ENCODE assay signal across 1 cellular context in genomic region chr17:46764709-46765401, GRCh38.
A peak's percentile ranks its signal among the peaks of the same experiment; 100 is the strongest.
TF ChIP-seq lines count a peak whose summit lies in the region.

No MANE protein-coding gene starts in this region.

TF ChIP-seq in K562, 482 proteins besides CTCF, POLR2A, EP300 and RAD21 (continued from another document and continues in another):
- TF ChIP-seq, protein P1, sequence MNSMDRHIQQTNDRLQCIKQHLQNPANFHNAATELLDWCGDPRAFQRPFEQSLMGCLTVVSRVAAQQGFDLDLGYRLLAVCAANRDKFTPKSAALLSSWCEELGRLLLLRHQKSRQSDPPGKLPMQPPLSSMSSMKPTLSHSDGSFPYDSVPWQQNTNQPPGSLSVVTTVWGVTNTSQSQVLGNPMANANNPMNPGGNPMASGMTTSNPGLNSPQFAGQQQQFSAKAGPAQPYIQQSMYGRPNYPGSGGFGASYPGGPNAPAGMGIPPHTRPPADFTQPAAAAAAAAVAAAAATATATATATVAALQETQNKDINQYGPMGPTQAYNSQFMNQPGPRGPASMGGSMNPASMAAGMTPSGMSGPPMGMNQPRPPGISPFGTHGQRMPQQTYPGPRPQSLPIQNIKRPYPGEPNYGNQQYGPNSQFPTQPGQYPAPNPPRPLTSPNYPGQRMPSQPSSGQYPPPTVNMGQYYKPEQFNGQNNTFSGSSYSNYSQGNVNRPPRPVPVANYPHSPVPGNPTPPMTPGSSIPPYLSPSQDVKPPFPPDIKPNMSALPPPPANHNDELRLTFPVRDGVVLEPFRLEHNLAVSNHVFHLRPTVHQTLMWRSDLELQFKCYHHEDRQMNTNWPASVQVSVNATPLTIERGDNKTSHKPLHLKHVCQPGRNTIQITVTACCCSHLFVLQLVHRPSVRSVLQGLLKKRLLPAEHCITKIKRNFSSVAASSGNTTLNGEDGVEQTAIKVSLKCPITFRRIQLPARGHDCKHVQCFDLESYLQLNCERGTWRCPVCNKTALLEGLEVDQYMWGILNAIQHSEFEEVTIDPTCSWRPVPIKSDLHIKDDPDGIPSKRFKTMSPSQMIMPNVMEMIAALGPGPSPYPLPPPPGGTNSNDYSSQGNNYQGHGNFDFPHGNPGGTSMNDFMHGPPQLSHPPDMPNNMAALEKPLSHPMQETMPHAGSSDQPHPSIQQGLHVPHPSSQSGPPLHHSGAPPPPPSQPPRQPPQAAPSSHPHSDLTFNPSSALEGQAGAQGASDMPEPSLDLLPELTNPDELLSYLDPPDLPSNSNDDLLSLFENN (IDR thresholded peaks at IDR 0.05; ENCODE audit: low read depth in 2 of 2, low read length in 2 of 2), result no peak
- TF ChIP-seq, protein P2, sequence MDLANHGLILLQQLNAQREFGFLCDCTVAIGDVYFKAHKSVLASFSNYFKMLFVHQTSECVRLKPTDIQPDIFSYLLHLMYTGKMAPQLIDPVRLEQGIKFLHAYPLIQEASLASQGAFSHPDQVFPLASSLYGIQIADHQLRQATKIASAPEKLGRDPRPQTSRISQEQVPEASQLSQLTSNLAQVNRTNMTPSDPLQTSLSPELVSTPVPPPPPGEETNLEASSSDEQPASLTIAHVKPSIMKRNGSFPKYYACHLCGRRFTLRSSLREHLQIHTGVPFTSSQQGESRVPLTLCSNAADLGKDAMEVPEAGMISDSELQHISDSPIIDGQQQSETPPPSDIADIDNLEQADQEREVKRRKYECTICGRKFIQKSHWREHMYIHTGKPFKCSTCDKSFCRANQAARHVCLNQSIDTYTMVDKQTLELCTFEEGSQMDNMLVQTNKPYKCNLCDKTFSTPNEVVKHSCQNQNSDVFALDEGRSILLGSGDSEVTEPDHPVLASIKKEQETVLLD (IDR thresholded peaks at IDR 0.05), result no peak
- TF ChIP-seq PBX2 (CRISPR knock-in tag; IDR thresholded peaks at IDR 0.05; ENCODE audit: low read depth), result no peak
- no peak for TF ChIP-seq PBX2 (tag; conservative IDR thresholded peaks at IDR 0.05; ENCODE audit: low read depth)
- no peak for TF ChIP-seq ZNF785 (CRISPR knock-in tag; IDR thresholded peaks at IDR 0.05)
- TF ChIP-seq ZFPM2 (CRISPR knock-in tag; IDR thresholded peaks at IDR 0.05), result no peak
- TF ChIP-seq, protein P3, sequence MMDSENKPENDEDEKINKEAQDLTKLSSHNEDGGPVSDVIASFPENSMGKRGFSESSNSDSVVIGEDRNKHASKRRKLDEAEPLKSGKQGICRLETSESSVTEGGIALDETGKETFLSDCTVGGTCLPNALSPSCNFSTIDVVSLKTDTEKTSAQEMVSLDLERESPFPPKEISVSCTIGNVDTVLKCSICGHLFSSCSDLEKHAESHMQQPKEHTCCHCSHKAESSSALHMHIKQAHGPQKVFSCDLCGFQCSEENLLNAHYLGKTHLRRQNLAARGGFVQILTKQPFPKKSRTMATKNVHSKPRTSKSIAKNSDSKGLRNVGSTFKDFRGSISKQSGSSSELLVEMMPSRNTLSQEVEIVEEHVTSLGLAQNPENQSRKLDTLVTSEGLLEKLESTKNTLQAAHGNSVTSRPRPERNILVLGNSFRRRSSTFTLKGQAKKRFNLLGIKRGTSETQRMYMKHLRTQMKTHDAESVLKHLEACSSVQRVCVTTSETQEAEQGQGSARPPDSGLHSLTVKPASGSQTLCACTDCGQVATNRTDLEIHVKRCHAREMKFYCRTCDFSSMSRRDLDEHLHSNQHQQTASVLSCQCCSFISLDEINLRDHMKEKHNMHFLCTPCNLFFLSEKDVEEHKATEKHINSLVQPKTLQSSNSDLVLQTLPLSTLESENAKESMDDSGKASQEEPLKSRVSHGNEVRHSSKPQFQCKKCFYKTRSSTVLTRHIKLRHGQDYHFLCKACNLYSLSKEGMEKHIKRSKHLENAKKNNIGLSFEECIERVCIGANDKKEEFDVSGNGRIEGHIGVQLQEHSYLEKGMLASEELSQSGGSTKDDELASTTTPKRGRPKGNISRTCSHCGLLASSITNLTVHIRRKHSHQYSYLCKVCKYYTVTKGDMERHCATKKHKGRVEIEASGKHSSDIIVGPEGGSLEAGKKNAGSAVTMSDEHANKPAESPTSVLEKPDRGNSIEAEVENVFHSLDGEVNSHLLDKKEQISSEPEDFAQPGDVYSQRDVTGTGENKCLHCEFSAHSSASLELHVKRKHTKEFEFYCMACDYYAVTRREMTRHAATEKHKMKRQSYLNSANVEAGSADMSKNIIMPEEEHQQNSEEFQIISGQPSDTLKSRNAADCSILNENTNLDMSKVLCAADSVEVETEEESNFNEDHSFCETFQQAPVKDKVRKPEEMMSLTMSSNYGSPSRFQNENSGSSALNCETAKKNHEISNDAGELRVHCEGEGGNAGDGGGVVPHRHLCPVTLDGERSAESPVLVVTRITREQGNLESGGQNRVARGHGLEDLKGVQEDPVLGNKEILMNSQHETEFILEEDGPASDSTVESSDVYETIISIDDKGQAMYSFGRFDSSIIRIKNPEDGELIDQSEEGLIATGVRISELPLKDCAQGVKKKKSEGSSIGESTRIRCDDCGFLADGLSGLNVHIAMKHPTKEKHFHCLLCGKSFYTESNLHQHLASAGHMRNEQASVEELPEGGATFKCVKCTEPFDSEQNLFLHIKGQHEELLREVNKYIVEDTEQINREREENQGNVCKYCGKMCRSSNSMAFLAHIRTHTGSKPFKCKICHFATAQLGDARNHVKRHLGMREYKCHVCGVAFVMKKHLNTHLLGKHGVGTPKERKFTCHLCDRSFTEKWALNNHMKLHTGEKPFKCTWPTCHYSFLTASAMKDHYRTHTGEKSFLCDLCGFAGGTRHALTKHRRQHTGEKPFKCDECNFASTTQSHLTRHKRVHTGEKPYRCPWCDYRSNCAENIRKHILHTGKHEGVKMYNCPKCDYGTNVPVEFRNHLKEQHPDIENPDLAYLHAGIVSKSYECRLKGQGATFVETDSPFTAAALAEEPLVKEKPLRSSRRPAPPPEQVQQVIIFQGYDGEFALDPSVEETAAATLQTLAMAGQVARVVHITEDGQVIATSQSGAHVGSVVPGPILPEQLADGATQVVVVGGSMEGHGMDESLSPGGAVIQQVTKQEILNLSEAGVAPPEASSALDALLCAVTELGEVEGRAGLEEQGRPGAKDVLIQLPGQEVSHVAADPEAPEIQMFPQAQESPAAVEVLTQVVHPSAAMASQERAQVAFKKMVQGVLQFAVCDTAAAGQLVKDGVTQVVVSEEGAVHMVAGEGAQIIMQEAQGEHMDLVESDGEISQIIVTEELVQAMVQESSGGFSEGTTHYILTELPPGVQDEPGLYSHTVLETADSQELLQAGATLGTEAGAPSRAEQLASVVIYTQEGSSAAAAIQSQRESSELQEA (IDR thresholded peaks at IDR 0.05; ENCODE audit: low read depth), result no peak
- no peak for TF ChIP-seq TARDBP (IDR thresholded peaks at IDR 0.05)
- no peak for TF ChIP-seq ZNF551 (CRISPR knock-in tag; IDR thresholded peaks at IDR 0.05)
- no peak for TF ChIP-seq IRF2 (CRISPR knock-in tag; IDR thresholded peaks at IDR 0.05)
- no peak for TF ChIP-seq PPARD (CRISPR knock-in tag; IDR thresholded peaks at IDR 0.05)
- TF ChIP-seq GATAD2B (IDR thresholded peaks at IDR 0.05; ENCODE audit: borderline replicate concordance), result no peak
- TF ChIP-seq RFX1 (IDR thresholded peaks at IDR 0.05), result no peak
- no peak for TF ChIP-seq ZNF445 (CRISPR knock-in tag; IDR thresholded peaks at IDR 0.05; ENCODE audit: low read depth)
- no peak for TF ChIP-seq FOXA3 (CRISPR knock-in tag; conservative IDR thresholded peaks at IDR 0.05 in 1 of 2, IDR thresholded peaks at IDR 0.05 in 1 of 2)
- TF ChIP-seq TCFL5 (CRISPR knock-in tag; conservative IDR thresholded peaks at IDR 0.05), result no peak
- TF ChIP-seq, protein P4, sequence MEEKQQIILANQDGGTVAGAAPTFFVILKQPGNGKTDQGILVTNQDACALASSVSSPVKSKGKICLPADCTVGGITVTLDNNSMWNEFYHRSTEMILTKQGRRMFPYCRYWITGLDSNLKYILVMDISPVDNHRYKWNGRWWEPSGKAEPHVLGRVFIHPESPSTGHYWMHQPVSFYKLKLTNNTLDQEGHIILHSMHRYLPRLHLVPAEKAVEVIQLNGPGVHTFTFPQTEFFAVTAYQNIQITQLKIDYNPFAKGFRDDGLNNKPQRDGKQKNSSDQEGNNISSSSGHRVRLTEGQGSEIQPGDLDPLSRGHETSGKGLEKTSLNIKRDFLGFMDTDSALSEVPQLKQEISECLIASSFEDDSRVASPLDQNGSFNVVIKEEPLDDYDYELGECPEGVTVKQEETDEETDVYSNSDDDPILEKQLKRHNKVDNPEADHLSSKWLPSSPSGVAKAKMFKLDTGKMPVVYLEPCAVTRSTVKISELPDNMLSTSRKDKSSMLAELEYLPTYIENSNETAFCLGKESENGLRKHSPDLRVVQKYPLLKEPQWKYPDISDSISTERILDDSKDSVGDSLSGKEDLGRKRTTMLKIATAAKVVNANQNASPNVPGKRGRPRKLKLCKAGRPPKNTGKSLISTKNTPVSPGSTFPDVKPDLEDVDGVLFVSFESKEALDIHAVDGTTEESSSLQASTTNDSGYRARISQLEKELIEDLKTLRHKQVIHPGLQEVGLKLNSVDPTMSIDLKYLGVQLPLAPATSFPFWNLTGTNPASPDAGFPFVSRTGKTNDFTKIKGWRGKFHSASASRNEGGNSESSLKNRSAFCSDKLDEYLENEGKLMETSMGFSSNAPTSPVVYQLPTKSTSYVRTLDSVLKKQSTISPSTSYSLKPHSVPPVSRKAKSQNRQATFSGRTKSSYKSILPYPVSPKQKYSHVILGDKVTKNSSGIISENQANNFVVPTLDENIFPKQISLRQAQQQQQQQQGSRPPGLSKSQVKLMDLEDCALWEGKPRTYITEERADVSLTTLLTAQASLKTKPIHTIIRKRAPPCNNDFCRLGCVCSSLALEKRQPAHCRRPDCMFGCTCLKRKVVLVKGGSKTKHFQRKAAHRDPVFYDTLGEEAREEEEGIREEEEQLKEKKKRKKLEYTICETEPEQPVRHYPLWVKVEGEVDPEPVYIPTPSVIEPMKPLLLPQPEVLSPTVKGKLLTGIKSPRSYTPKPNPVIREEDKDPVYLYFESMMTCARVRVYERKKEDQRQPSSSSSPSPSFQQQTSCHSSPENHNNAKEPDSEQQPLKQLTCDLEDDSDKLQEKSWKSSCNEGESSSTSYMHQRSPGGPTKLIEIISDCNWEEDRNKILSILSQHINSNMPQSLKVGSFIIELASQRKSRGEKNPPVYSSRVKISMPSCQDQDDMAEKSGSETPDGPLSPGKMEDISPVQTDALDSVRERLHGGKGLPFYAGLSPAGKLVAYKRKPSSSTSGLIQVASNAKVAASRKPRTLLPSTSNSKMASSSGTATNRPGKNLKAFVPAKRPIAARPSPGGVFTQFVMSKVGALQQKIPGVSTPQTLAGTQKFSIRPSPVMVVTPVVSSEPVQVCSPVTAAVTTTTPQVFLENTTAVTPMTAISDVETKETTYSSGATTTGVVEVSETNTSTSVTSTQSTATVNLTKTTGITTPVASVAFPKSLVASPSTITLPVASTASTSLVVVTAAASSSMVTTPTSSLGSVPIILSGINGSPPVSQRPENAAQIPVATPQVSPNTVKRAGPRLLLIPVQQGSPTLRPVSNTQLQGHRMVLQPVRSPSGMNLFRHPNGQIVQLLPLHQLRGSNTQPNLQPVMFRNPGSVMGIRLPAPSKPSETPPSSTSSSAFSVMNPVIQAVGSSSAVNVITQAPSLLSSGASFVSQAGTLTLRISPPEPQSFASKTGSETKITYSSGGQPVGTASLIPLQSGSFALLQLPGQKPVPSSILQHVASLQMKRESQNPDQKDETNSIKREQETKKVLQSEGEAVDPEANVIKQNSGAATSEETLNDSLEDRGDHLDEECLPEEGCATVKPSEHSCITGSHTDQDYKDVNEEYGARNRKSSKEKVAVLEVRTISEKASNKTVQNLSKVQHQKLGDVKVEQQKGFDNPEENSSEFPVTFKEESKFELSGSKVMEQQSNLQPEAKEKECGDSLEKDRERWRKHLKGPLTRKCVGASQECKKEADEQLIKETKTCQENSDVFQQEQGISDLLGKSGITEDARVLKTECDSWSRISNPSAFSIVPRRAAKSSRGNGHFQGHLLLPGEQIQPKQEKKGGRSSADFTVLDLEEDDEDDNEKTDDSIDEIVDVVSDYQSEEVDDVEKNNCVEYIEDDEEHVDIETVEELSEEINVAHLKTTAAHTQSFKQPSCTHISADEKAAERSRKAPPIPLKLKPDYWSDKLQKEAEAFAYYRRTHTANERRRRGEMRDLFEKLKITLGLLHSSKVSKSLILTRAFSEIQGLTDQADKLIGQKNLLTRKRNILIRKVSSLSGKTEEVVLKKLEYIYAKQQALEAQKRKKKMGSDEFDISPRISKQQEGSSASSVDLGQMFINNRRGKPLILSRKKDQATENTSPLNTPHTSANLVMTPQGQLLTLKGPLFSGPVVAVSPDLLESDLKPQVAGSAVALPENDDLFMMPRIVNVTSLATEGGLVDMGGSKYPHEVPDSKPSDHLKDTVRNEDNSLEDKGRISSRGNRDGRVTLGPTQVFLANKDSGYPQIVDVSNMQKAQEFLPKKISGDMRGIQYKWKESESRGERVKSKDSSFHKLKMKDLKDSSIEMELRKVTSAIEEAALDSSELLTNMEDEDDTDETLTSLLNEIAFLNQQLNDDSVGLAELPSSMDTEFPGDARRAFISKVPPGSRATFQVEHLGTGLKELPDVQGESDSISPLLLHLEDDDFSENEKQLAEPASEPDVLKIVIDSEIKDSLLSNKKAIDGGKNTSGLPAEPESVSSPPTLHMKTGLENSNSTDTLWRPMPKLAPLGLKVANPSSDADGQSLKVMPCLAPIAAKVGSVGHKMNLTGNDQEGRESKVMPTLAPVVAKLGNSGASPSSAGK (IDR thresholded peaks at IDR 0.05), result 0 out of 2 replicates have a peak, but pooled peaks have one; percentile 31
- no peak for TF ChIP-seq ETS2 (tag; IDR thresholded peaks at IDR 0.05; ENCODE audit: borderline replicate concordance, poor library complexity, severe bottlenecking)
- TF ChIP-seq SNRNP70 (optimal IDR thresholded peaks at IDR 0.05; ENCODE audit: low read depth, low read length), result no peak
- no peak; the same call in 1 of the 2 replicates for TF ChIP-seq SMARCA5 (IDR thresholded peaks at IDR 0.05)
- TF ChIP-seq SETDB1 (IDR thresholded peaks at IDR 0.05; ENCODE audit: low read length), result no peak
- TF ChIP-seq ELF4 (CRISPR knock-in tag; IDR thresholded peaks at IDR 0.05), result no peak
- no peak for TF ChIP-seq IFI16 (CRISPR knock-in tag; IDR thresholded peaks at IDR 0.05)
- TF ChIP-seq KDM5B (IDR thresholded peaks at IDR 0.05; ENCODE audit: insufficient replicate concordance, low read depth, low read length), result no peak
- TF ChIP-seq ZNF77 (CRISPR knock-in tag; IDR thresholded peaks at IDR 0.05), result no peak
